Comparison of ENCODE assay signal across 6 cellular contexts in the genomic region with DNA sequence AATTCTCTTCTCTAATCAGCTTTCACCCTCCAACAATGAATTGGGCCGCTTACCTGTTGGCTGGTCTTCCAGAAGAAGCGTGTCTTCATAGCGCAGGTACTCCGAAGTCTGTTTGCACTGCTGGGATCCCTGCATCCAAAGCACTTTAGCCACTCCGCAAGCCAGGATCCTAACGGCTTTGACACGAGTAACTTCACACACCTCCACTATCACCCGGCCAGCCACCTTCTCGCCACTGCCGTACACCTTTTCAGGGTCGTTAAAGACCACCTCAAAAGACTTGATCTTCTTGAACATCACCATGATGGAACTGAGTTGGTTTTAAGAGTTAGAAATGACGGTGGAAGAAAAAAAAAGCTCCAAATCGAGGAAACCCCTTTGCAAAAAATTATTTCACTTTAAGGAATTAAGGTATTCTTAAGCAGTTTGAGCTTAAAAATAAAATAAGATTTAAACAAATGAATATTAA. TPM values are rescaled to one million over a fixed set of nuclear protein-coding genes. Genes with fewer than 3 reads are reported as not detected.
DNase-seq lines count a peak whose midpoint lies in the region; ATAC-seq, FAIRE-seq and TF ChIP-seq lines count a peak whose summit lies in the region.

No MANE protein-coding gene starts in this region.

- no peak overlapping the region for H4K5ac ChIP-seq in H1 (ENCODE audit: insufficient read length, low read depth, low read length)

- H3K79me1 ChIP-seq in H1 (ENCODE audit: low read depth, low read length) = peaks cover 6% of the 10 kb centered on the region; the same call in 1 of the 2 replicates

- H3K14ac ChIP-seq in H1 (ENCODE audit: insufficient read length) = no peak overlapping the region

- no peak for TF ChIP-seq RAD21 in H1 (IDR thresholded peaks at IDR 0.05 in 1 of 2, conservative IDR thresholded peaks at IDR 0.05 in 1 of 2; ENCODE audit: low read depth in 2 of 2, low read length in 2 of 2)

- peaks cover 17 to 35% (median 25%) of the 10 kb centered on the region in 4 experiments for H3K36me3 ChIP-seq in H1 (ENCODE audit: control insufficient read depth in 2 of 4, insufficient read depth in 4 of 4, low read length in 3 of 4)
- peaks cover 21 to 43% (median 35%) of the 10 kb centered on the region in 6 donors for H3K36me3 ChIP-seq in spleen

- H3K4me3 ChIP-seq in H1 (ENCODE audit: extremely low read depth in 1 of 4, insufficient read depth in 2 of 4, low read depth in 3 of 4, low read length in 4 of 4) (peak overlapping the region; percentile 89 to 96 (median 93)), spleen (peak overlapping the region; percentile 86 to 100 (median 95))

- peak overlapping the region; percentile 83 to 96 for H3K4me2 ChIP-seq in H1 (ENCODE audit: insufficient read depth in 1 of 2, low read depth in 2 of 2, low read length in 2 of 2)

- no peak overlapping the region for H4K8ac ChIP-seq in H1 (ENCODE audit: extremely low read depth, insufficient read depth, low read length)

- peaks cover 9% of the 10 kb centered on the region for H3K23me2 ChIP-seq in H1 (ENCODE audit: low read depth, low read length)

- peaks cover 2 to 8% (median 6%) of the 10 kb centered on the region in 4 experiments; a peak in 4 of 7 replicates for H3K4me1 ChIP-seq in H1 (replicated peaks in 1 of 4; ENCODE audit: control insufficient read depth in 3 of 4, insufficient read depth in 4 of 4, low read length in 3 of 4)
- peaks cover 26 to 72% (median 59%) of the 10 kb centered on the region in 6 donors for H3K4me1 ChIP-seq in spleen

- POLR2A ChIA-PET in H1 (lab: Charles Lee; ENCODE audit: partially characterized antibody) = interaction anchor here (1.1 to 13.4 kb wide), 12 partner anchors 9 to 137 kb away, joined by 3 to 218 read pairs (median 4); partner anchors contain the start of genes ANKRD34A, LIX1L, PIAS3 and POLR3GL

- H3K27me3 ChIP-seq in H1 (replicated peaks in 1 of 4; ENCODE audit: control insufficient read depth in 3 of 4, extremely low read depth in 1 of 4, insufficient read depth in 3 of 4, low read length in 3 of 4) (no peaks in the 10 kb centered on the region), spleen (replicated peaks in 1 of 7) (no peaks in the 10 kb centered on the region)

- H2AK5ac ChIP-seq in H1 (ENCODE audit: low read depth, low read length) = no peak overlapping the region

- FAIRE-seq in H1 (lab: Jason Lieb, UNC) = no peak

- H2AFZ ChIP-seq in H1 (ENCODE audit: low read length) = no peak overlapping the region

- peak; percentile 75 for DNase-seq in activated CD8-positive, alpha-beta memory T cell treated with anti-CD3 and anti-CD28 coated beads for 24 hours
- no peak for DNase-seq in activated CD8-positive, alpha-beta memory T cell treated with anti-CD3 and anti-CD28 coated beads, Interleukin-2, amount 50 U/mL, for 4 hours
- no peak for DNase-seq in H1 (ENCODE audit: low read depth in 1 of 2, low spot score in 2 of 2)
- DNase-seq in spleen = no peak

- no peak overlapping the region for H3K4ac ChIP-seq in H1 (replicated peaks; ENCODE audit: insufficient read length, low read depth, low read length)

- no peak for ATAC-seq in GM21367 (IDR thresholded peaks at IDR 0.05; ENCODE audit: unreplicated experiment)
- ATAC-seq in HG03135 (IDR thresholded peaks at IDR 0.05; ENCODE audit: unreplicated experiment) = no peak

- peak overlapping the region; percentile 3 for H3K56ac ChIP-seq in H1 (replicated peaks; ENCODE audit: insufficient read length, low read depth, low read length)

- peak overlapping the region; percentile 54; the same call in 1 of the 2 replicates for H2BK15ac ChIP-seq in H1 (ENCODE audit: low read length)

- peaks cover 4 to 27% of the 10 kb centered on the region in 2 experiments; a peak in 3 of 4 replicates for H3K79me2 ChIP-seq in H1 (ENCODE audit: control insufficient read depth in 1 of 2, insufficient read depth in 2 of 2, low read length in 2 of 2)

- peak overlapping the region; percentile 74 to 95 (median 86) for H3K9ac ChIP-seq in H1 (replicated peaks in 1 of 4; ENCODE audit: extremely low read depth in 1 of 4, low read depth in 3 of 4, low read length in 3 of 4)

- intact Hi-C loops in spleen (cut with DNase I; ENCODE audit: low total_unique reads) = no loop called here

- 2% methylated on average over 13 of the region's 13 CpGs; no CpG with 5 or more reads in 1 of the 2 experiments for WGBS in H1 (ENCODE audit: extremely low coverage in 1 of 2, insufficient coverage in 1 of 2, insufficient read length in 1 of 2, insufficient replicate concordance in 2 of 2, low coverage in 1 of 2, low lambda C conversion rate in 2 of 2, missing lambda C conversion rate in 1 of 2), 2 experiments
- 0 to 2% (median 1%) methylated on average over 13 of the region's 13 CpGs for WGBS in spleen, 5 donors

- CTCF ChIA-PET in H1 (lab: Charles Lee; ENCODE audit: partially characterized antibody) = interaction anchor here (0.5 to 12.6 kb wide), 3 partner anchors 13 to 30 kb away, joined by 3 to 93 read pairs (median 7); no protein-coding TSS in a partner anchor

- H3K27ac ChIP-seq in H1 (ENCODE audit: low read depth, low read length) (peak overlapping the region; percentile 65), spleen (peak overlapping the region; percentile 93 to 100 (median 99))

- TF ChIP-seq EP300 in H1 (IDR thresholded peaks at IDR 0.05; ENCODE audit: borderline replicate concordance in 1 of 2, low read depth in 2 of 2, low read length in 2 of 2) = no peak

- no peak overlapping the region for H3K23ac ChIP-seq in H1 (ENCODE audit: insufficient read length)

- peak overlapping the region; percentile 66 for H2BK5ac ChIP-seq in H1 (ENCODE audit: low read depth, low read length)

- H2BK20ac ChIP-seq in H1 (ENCODE audit: low read length) = no peak overlapping the region

- TF ChIP-seq POLR2A in H1 (IDR thresholded peaks at IDR 0.05; ENCODE audit: control extremely low read depth in 1 of 2, low read depth in 2 of 2, low read length in 2 of 2) = no peak
- TF ChIP-seq POLR2A in spleen (IDR thresholded peaks at IDR 0.05) = peak in 1 of 3 donors; percentile 6

- peak overlapping the region; percentile 89 for H2BK12ac ChIP-seq in H1 (ENCODE audit: low read depth, low read length)

- TF ChIP-seq CTCF in H1 (IDR thresholded peaks at IDR 0.05; ENCODE audit: control extremely low read depth in 1 of 3, insufficient read depth in 1 of 3, low read depth in 1 of 3, low read length in 3 of 3) (no peak), spleen (IDR thresholded peaks at IDR 0.05 in 8 of 11, conservative IDR thresholded peaks at IDR 0.05 in 3 of 11) (no peak)

- H4K20me1 ChIP-seq in H1 (replicated peaks in 1 of 2; ENCODE audit: control insufficient read depth in 1 of 2, insufficient read depth in 2 of 2, low read length in 2 of 2) = peaks cover 0 to 2% of the 10 kb centered on the region in 2 experiments

- H4K91ac ChIP-seq in H1 (replicated peaks; ENCODE audit: insufficient read length, low read length) = peak overlapping the region; percentile 16

- H3K9me3 ChIP-seq in H1 (ENCODE audit: insufficient read depth in 2 of 2, low read depth in 1 of 2, low read length in 1 of 2) (no peaks in the 10 kb centered on the region), spleen (no peaks in the 10 kb centered on the region)

- peak overlapping the region; percentile 76 for H3K18ac ChIP-seq in H1 (ENCODE audit: extremely low read depth, low read length)

- no peak overlapping the region for H2BK120ac ChIP-seq in H1 (replicated peaks; ENCODE audit: low read depth, low read length)

RNA-seq across cellular contexts. Expression of gene TXNIP, which starts 0.4 kb away (rescaled TPM):
- 10.3 and 12.3 TPM in 2 replicates for total RNA-seq in H1 (2021; fragmentation: NEBNext Ultra II Directional; extraction: Animal tissue kit (Norgen Biotek cat#: 25700))
- polyA plus RNA-seq in H1 (2011; rRNA removed) (33.4 and 56.8 TPM in 2 replicates), spleen (100 to 1,000 TPM; 446 to 779 (median 670) TPM)
- polyA plus RNA-seq in H1 (2011; cell fraction: cytosol; rRNA removed) = 50.4 TPM
- polyA plus RNA-seq in H1 (2011; cell fraction: nucleus; rRNA removed) = 73.4 TPM
- 14.6 to 27.3 TPM (median 22.1 TPM) in 4 replicates for polyA plus RNA-seq in H1 (2012, experiment 1 of 2)
- polyA plus RNA-seq in H1 (2012, experiment 2 of 2) = 4.6 TPM
- polyA plus RNA-seq in H1 (2013, experiment 1 of 2) = 9.4 TPM
- polyA plus RNA-seq in H1 (2013, experiment 2 of 2) = 8.5 TPM
- polyA minus RNA-seq in H1 (2011; rRNA and poly(A)+ RNA removed) = 91.1 and 129 TPM in 2 replicates
- polyA minus RNA-seq in H1 (2011; cell fraction: cytosol; rRNA and poly(A)+ RNA removed) = 56.7 TPM
- 171 TPM for polyA minus RNA-seq in H1 (2011; cell fraction: nucleus; rRNA and poly(A)+ RNA removed)
- total RNA-seq in spleen = 1,000 to 10,000 TPM in 5 of 7 donors, 100 to 1,000 TPM in 2; 622 to 2,368 (median 1,747) TPM

RNA-seq across cellular contexts. Expression of gene HJV, which starts 25.5 kb away (rescaled TPM):
- 0.32 and 0.46 TPM in 2 replicates for total RNA-seq in H1 (2021; fragmentation: NEBNext Ultra II Directional; extraction: Animal tissue kit (Norgen Biotek cat#: 25700))
- polyA plus RNA-seq in H1 (2011; rRNA removed) = 0.42 and 0.70 TPM in 2 replicates
- 0.58 TPM for polyA plus RNA-seq in H1 (2011; cell fraction: cytosol; rRNA removed)
- 0.37 TPM for polyA plus RNA-seq in H1 (2011; cell fraction: nucleus; rRNA removed)
- polyA plus RNA-seq in H1 (2012, experiment 1 of 2) = 0.15 to 0.51 TPM (median 0.34 TPM) in 4 replicates
- 0.14 TPM for polyA plus RNA-seq in H1 (2012, experiment 2 of 2)
- polyA plus RNA-seq in H1 (2013, experiment 1 of 2) = 0.20 TPM
- 0.18 TPM for polyA plus RNA-seq in H1 (2013, experiment 2 of 2)
- polyA minus RNA-seq in H1 (2011; rRNA and poly(A)+ RNA removed) = 0.47 and 0.63 TPM in 2 replicates
- polyA minus RNA-seq in H1 (2011; cell fraction: cytosol; rRNA and poly(A)+ RNA removed) = not detected
- not detected for polyA minus RNA-seq in H1 (2011; cell fraction: nucleus; rRNA and poly(A)+ RNA removed)
- not detected for total RNA-seq in spleen
- not detected for polyA plus RNA-seq in spleen

RNA-seq across cellular contexts. Expression of gene POLR3GL, which starts 31.5 kb away (rescaled TPM):
- total RNA-seq in H1 (2021; fragmentation: NEBNext Ultra II Directional; extraction: Animal tissue kit (Norgen Biotek cat#: 25700)) = 2.3 and 3.1 TPM in 2 replicates
- 3.5 and 3.9 TPM in 2 replicates for polyA plus RNA-seq in H1 (2011; rRNA removed)
- polyA plus RNA-seq in H1 (2011; cell fraction: cytosol; rRNA removed) = 5.2 TPM
- 3.2 TPM for polyA plus RNA-seq in H1 (2011; cell fraction: nucleus; rRNA removed)
- 4.7 to 7.1 TPM (median 5.3 TPM) in 4 replicates for polyA plus RNA-seq in H1 (2012, experiment 1 of 2)
- 1.7 TPM for polyA plus RNA-seq in H1 (2012, experiment 2 of 2)
- polyA plus RNA-seq in H1 (2013, experiment 1 of 2) = 4.5 TPM
- 4.8 TPM for polyA plus RNA-seq in H1 (2013, experiment 2 of 2)
- 1.5 and 1.6 TPM in 2 replicates for polyA minus RNA-seq in H1 (2011; rRNA and poly(A)+ RNA removed)
- polyA minus RNA-seq in H1 (2011; cell fraction: cytosol; rRNA and poly(A)+ RNA removed) = 1.5 TPM
- polyA minus RNA-seq in H1 (2011; cell fraction: nucleus; rRNA and poly(A)+ RNA removed) = 2.0 TPM
- total RNA-seq in spleen = 10 to 100 TPM; 22.1 to 34.0 (median 31.1) TPM
- 10 to 100 TPM; 55.6 to 69.2 (median 63.0) TPM for polyA plus RNA-seq in spleen

RNA-seq across cellular contexts. Expression of gene ANKRD34A, which starts 31.6 kb away (rescaled TPM):
- 0.20 and 0.46 TPM in 2 replicates for total RNA-seq in H1 (2021; fragmentation: NEBNext Ultra II Directional; extraction: Animal tissue kit (Norgen Biotek cat#: 25700))
- polyA plus RNA-seq in H1 (2011; rRNA removed) = 0.15 and 0.19 TPM in 2 replicates
- polyA plus RNA-seq in H1 (2011; cell fraction: cytosol; rRNA removed) = 0.10 TPM
- 0.33 TPM for polyA plus RNA-seq in H1 (2011; cell fraction: nucleus; rRNA removed)
- 0.18 to 0.33 TPM (median 0.26 TPM) in 4 replicates for polyA plus RNA-seq in H1 (2012, experiment 1 of 2)
- polyA plus RNA-seq in H1 (2012, experiment 2 of 2) = 0.22 TPM
- polyA plus RNA-seq in H1 (2013, experiment 1 of 2) = 0.08 TPM
- 0.13 TPM for polyA plus RNA-seq in H1 (2013, experiment 2 of 2)
- polyA minus RNA-seq in H1 (2011; rRNA and poly(A)+ RNA removed) = 0.07 and 0.47 TPM in 2 replicates
- not detected for polyA minus RNA-seq in H1 (2011; cell fraction: cytosol; rRNA and poly(A)+ RNA removed)
- polyA minus RNA-seq in H1 (2011; cell fraction: nucleus; rRNA and poly(A)+ RNA removed) = 0.70 TPM
- total RNA-seq in spleen = 1 to 10 TPM in 5 of 7 donors, under 1 TPM in 2; 0.79 to 3.1 (median 1.2) TPM
- under 1 TPM; 0.57 to 0.99 (median 0.62) TPM for polyA plus RNA-seq in spleen

RNA-seq across cellular contexts. Expression of gene LIX1L, which starts 38.2 kb away (rescaled TPM):
- 2.9 and 3.0 TPM in 2 replicates for total RNA-seq in H1 (2021; fragmentation: NEBNext Ultra II Directional; extraction: Animal tissue kit (Norgen Biotek cat#: 25700))
- polyA plus RNA-seq in H1 (2011; rRNA removed) (3.7 and 3.8 TPM in 2 replicates), spleen (10 to 100 TPM; 11.0 to 17.8 (median 14.4) TPM)
- 2.9 TPM for polyA plus RNA-seq in H1 (2011; cell fraction: cytosol; rRNA removed)
- polyA plus RNA-seq in H1 (2011; cell fraction: nucleus; rRNA removed) = 0.67 TPM
- 1.1 to 2.2 TPM (median 1.2 TPM) in 4 replicates for polyA plus RNA-seq in H1 (2012, experiment 1 of 2)
- polyA plus RNA-seq in H1 (2012, experiment 2 of 2) = 1.7 TPM
- 1.9 TPM for polyA plus RNA-seq in H1 (2013, experiment 1 of 2)
- polyA plus RNA-seq in H1 (2013, experiment 2 of 2) = 2.0 TPM
- 2.7 TPM in 2 replicates for polyA minus RNA-seq in H1 (2011; rRNA and poly(A)+ RNA removed)
- 1.7 TPM for polyA minus RNA-seq in H1 (2011; cell fraction: cytosol; rRNA and poly(A)+ RNA removed)
- polyA minus RNA-seq in H1 (2011; cell fraction: nucleus; rRNA and poly(A)+ RNA removed) = 1.3 TPM
- total RNA-seq in spleen = 10 to 100 TPM; 35.1 to 52.9 (median 39.5) TPM

Comparison
In these comparisons a context has a peak if more than half of its experiments do, and no peak if none do; other contexts are left out.
1. RNA of gene TXNIP, which starts 0.4 kb away (total RNA-seq): 622 to 2,368 TPM in spleen; 10.3 to 12.3 TPM in H1; every median in the first group is over 10 times any median in the second.